ENCODE assay signal across 9 cellular contexts in genomic region chr18:47143153-47143552, GRCh38.
"Had no signal": no experiment of that assay in that cellular context is flagged by ENCODE, and none has a peak within 500 bp of the region (broad histone marks: within the 10 kb centered on the region; RNA-seq: fewer than 3 reads in every experiment).

No MANE protein-coding gene starts in this region.

- DNase-seq: H7, HFFc6, Karpas-422, KBM-7 had no signal

- H3K4me2 ChIP-seq: GM23338, KMS-11 had no signal

- H2AFZ ChIP-seq: GM23338 had no signal

- H3K27ac ChIP-seq: HL-60, KMS-11 had no signal

- H3K4me3 ChIP-seq: GM23338, HAP-1 had no signal

- H3K9me3 ChIP-seq: HAP-1 had no signal

- H3K36me3 ChIP-seq: HAP-1 had no signal

- ATAC-seq: GM23338, HCT116 had no signal

- H3K4me1 ChIP-seq: HAP-1 had no signal

- H3K9ac ChIP-seq: KMS-11 had no signal
